ENCODE assay signal across 8 cellular contexts in the genomic region with DNA sequence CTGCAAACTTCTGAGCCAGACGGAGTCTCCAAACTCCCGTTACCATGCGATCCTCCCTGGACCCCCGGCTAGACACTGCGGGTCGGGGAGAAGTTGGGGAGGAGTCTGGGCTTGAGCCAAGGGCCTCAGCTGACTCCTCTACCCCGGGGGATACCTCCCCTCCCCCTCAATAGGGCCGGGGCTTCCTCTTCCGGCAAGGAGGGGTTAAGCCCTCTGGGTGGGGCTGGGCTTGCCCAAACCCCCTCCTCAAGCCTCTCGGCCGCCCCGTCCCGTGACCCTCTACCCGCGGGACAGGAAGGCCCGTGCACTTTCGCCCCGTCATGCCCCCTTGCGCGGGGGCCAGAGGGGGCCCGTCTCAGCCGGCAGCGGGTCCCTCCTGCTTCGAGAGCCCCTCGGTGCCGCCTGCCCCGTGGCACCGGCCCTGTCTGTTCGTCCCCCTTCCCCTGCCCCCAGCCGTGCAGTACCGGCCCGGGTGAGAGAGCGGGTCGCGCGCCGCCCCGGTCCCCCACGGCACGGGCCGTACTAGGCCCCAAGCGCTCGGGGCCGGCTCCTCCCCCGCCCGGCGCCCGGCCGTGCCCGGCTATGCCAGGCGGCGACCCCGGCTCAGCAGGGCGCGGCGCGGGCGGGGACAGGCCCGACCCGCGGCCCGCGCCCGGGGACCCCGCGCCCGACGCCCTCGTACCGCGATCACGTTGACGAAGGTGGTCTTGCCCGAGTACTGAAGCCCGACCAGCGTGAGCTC. TPM values are rescaled to one million over a fixed set of nuclear protein-coding genes. Genes with fewer than 3 reads are reported as not detected.
DNase-seq lines count a peak whose midpoint lies in the region; ATAC-seq and TF ChIP-seq lines count a peak whose summit lies in the region.

No MANE protein-coding gene starts in this region.

- TF ChIP-seq POLR2A in gastroesophageal sphincter (IDR thresholded peaks at IDR 0.05) = no peak

- peaks cover 59% of the 10 kb centered on the region for H3K79me2 ChIP-seq in osteoblast (ENCODE audit: insufficient read depth, low read length)

- H3K4me2 ChIP-seq in osteoblast (ENCODE audit: insufficient read depth, low read length) = peak overlapping the region; percentile 89

- WGBS in gastroesophageal sphincter (ENCODE audit: low coverage in 1 of 2), 2 donors = 0% methylated on average over 4 of the region's 76 CpGs; no CpG with 5 or more reads in 1 of the 2 donors

- H3K9me3 Mint-ChIP-seq in IgD-negative memory B cell = no peaks in the 10 kb centered on the region

- no peaks in the 10 kb centered on the region for H3K9me3 ChIP-seq in gastroesophageal sphincter
- no peaks in the 10 kb centered on the region for H3K9me3 ChIP-seq in osteoblast (ENCODE audit: low read depth, low read length)

- H3K27ac Mint-ChIP-seq in IgD-negative memory B cell = peak overlapping the region; percentile 57 to 95 (median 94)

- H3K4me3 ChIP-seq in gastroesophageal sphincter (peak overlapping the region; percentile 90 to 93), osteoblast (ENCODE audit: insufficient read depth, low read length) (peak overlapping the region; percentile 84)

- peak overlapping the region; percentile 91 to 99 (median 94) for H3K4me3 Mint-ChIP-seq in IgD-negative memory B cell

- peaks cover 34% of the 10 kb centered on the region for H4K20me1 ChIP-seq in osteoblast (ENCODE audit: insufficient read depth, low read length)

- H3K27me3 Mint-ChIP-seq in IgD-negative memory B cell = peaks cover 2% of the 10 kb centered on the region

- H3K36me3 ChIP-seq in gastroesophageal sphincter (peaks cover 0 to 4% of the 10 kb centered on the region in 2 donors), osteoblast (ENCODE audit: insufficient read depth, low read length) (peaks cover 2% of the 10 kb centered on the region)

- no peaks in the 10 kb centered on the region for H3K27me3 ChIP-seq in gastroesophageal sphincter
- H3K27me3 ChIP-seq in osteoblast (ENCODE audit: insufficient read depth, low read length) = no peaks in the 10 kb centered on the region

- ATAC-seq in GM21390 (IDR thresholded peaks at IDR 0.05; ENCODE audit: unreplicated experiment) (peak; percentile 50), gastroesophageal sphincter (peak; percentile 76), GM18870 (IDR thresholded peaks at IDR 0.05; ENCODE audit: unreplicated experiment) (no peak)

- H3K27ac ChIP-seq in gastroesophageal sphincter (peak overlapping the region; percentile 71 to 97 (median 94)), osteoblast (ENCODE audit: low read depth, low read length) (peak overlapping the region; percentile 65)

- TF ChIP-seq CTCF in gastroesophageal sphincter (IDR thresholded peaks at IDR 0.05) = no peak
- no peak for TF ChIP-seq CTCF in osteoblast (IDR thresholded peaks at IDR 0.05; ENCODE audit: extremely low read depth, low read depth, low read length)

- H3K4me1 Mint-ChIP-seq in IgD-negative memory B cell = peaks cover 22 to 31% (median 23%) of the 10 kb centered on the region in 3 donors

- H3K4me1 ChIP-seq in gastroesophageal sphincter (peaks cover 0 to 56% (median 17%) of the 10 kb centered on the region in 3 donors), osteoblast (ENCODE audit: insufficient read depth, low read length) (peaks cover 15% of the 10 kb centered on the region)

- peaks cover 3% of the 10 kb centered on the region for H3K36me3 Mint-ChIP-seq in IgD-negative memory B cell

- H2AFZ ChIP-seq in osteoblast (ENCODE audit: low read length) = peak overlapping the region; percentile 74

- no peak for TF ChIP-seq EP300 in gastroesophageal sphincter (IDR thresholded peaks at IDR 0.05)

- DNase-seq in GDM1 (lab: John Stamatoyannopoulos, UW) = peak; percentile 49
- DNase-seq in activated CD8-positive, alpha-beta memory T cell treated with anti-CD3 and anti-CD28 coated beads, Interleukin-2, amount 50 U/mL, for 48 hours = peak; percentile 67
- DNase-seq in osteoblast (ENCODE audit: insufficient read length, low spot score, missing footprints) = peak; percentile 92
- no peak for DNase-seq in T-helper 9 cell

RNA-seq across cellular contexts. Expression of a gene that starts 0.6 kb away (rescaled TPM):
- 17.3 TPM for polyA plus RNA-seq in IgD-negative memory B cell
- total RNA-seq in gastroesophageal sphincter (10 to 100 TPM; 34.9 to 57.5 (median 43.6) TPM), osteoblast (24.2 and 25.0 TPM in 2 replicates)

RNA-seq across cellular contexts. Expression of a gene that starts 16.5 kb away (rescaled TPM):
- polyA plus RNA-seq in IgD-negative memory B cell = 18.7 TPM
- 1 to 10 TPM in 3 of 4 donors, under 1 TPM in 1; 0.78 to 2.0 (median 1.7) TPM for total RNA-seq in gastroesophageal sphincter
- not detected in 2 replicates for total RNA-seq in osteoblast

RNA-seq across cellular contexts. Expression of a gene that starts 21.2 kb away (rescaled TPM):
- 0.11 TPM for polyA plus RNA-seq in IgD-negative memory B cell
- total RNA-seq in gastroesophageal sphincter (under 1 TPM; 0.16 to 0.39 (median 0.27) TPM), osteoblast (not detected in 2 replicates)

RNA-seq across cellular contexts. Expression of a gene that starts 49.7 kb away (rescaled TPM):
- not detected for polyA plus RNA-seq in IgD-negative memory B cell
- total RNA-seq in gastroesophageal sphincter (1 to 10 TPM in 1 of 4 donors, under 1 TPM in 3; 0.12 to 2.8 (median 0.48) TPM), osteoblast (not detected in 2 replicates)
